Comparison of ENCODE assay signal across 1 cellular context in genomic region chr17:81995463-81996231, GRCh38.
A peak's percentile ranks its signal among the peaks of the same experiment; 100 is the strongest.
TF ChIP-seq lines count a peak whose summit lies in the region.

No MANE protein-coding gene starts in this region.

TF ChIP-seq in HepG2, 621 proteins besides CTCF, POLR2A, EP300 and RAD21 (continued from another document and continues in another):
- no peak; the same call in 1 of the 2 replicates for TF ChIP-seq SKIL (CRISPR knock-in tag; IDR thresholded peaks at IDR 0.05; ENCODE audit: borderline replicate concordance)
- peak; percentile 94 for TF ChIP-seq ZNF589 (CRISPR knock-in tag; conservative IDR thresholded peaks at IDR 0.05)
- TF ChIP-seq ZMYM4 (CRISPR knock-in tag; IDR thresholded peaks at IDR 0.05): no peak
- no peak for TF ChIP-seq BCLAF1 (IDR thresholded peaks at IDR 0.05)
- TF ChIP-seq MLLT10 (CRISPR knock-in tag; IDR thresholded peaks at IDR 0.05): no peak; the same call in 1 of the 2 replicates
- peak; percentile 21; the same call in 1 of the 2 replicates for TF ChIP-seq SMAD3 (CRISPR knock-in tag; IDR thresholded peaks at IDR 0.05)
- TF ChIP-seq ZBTB49 (CRISPR knock-in tag; IDR thresholded peaks at IDR 0.05; ENCODE audit: borderline replicate concordance): no peak
- 0 out of 2 replicates have a peak, but pooled peaks have one; percentile 5 for TF ChIP-seq ZNF260 (CRISPR knock-in tag; IDR thresholded peaks at IDR 0.05; ENCODE audit: borderline replicate concordance, low read depth)
- no peak for TF ChIP-seq ZNF282 (IDR thresholded peaks at IDR 0.05; ENCODE audit: partially characterized antibody)
- TF ChIP-seq FOXJ3 (CRISPR knock-in tag; IDR thresholded peaks at IDR 0.05; ENCODE audit: borderline replicate concordance): no peak
- TF ChIP-seq HCFC1 (IDR thresholded peaks at IDR 0.05; ENCODE audit: low read depth, low read length): no peak
- peak; percentile 19; the same call in 1 of the 2 replicates for TF ChIP-seq ZBTB26 (CRISPR knock-in tag; IDR thresholded peaks at IDR 0.05; ENCODE audit: borderline replicate concordance)
- TF ChIP-seq POLR2AphosphoS2 (IDR thresholded peaks at IDR 0.05; ENCODE audit: low read depth, low read length): no peak
- no peak; the same call in 1 of the 2 replicates for TF ChIP-seq MYNN (CRISPR knock-in tag; IDR thresholded peaks at IDR 0.05; ENCODE audit: low read depth)
- no peak for TF ChIP-seq ZNF496 (CRISPR knock-in tag; IDR thresholded peaks at IDR 0.05; ENCODE audit: insufficient replicate concordance)
- TF ChIP-seq TAF15 (IDR thresholded peaks at IDR 0.05; ENCODE audit: low read depth, low read length, poor library complexity, severe bottlenecking): peak; percentile 86
- TF ChIP-seq MXD3 (CRISPR knock-in tag; IDR thresholded peaks at IDR 0.05): peak; percentile 31; the same call in 1 of the 2 replicates
- TF ChIP-seq ZFYVE20 (CRISPR knock-in tag; IDR thresholded peaks at IDR 0.05; ENCODE audit: borderline replicate concordance, low read depth): peak; percentile 46; the same call in 1 of the 2 replicates
- no peak for TF ChIP-seq MEIS1 (CRISPR knock-in tag; IDR thresholded peaks at IDR 0.05; ENCODE audit: borderline replicate concordance)
- no peak; the same call in 1 of the 2 replicates for TF ChIP-seq E2F5 (CRISPR knock-in tag; conservative IDR thresholded peaks at IDR 0.05)
- TF ChIP-seq POLR2G (IDR thresholded peaks at IDR 0.05; ENCODE audit: low read depth, low read length): peak; percentile 34
- TF ChIP-seq ZNF329 (CRISPR knock-in tag; IDR thresholded peaks at IDR 0.05; ENCODE audit: low read depth): 0 out of 2 replicates have a peak, but pooled peaks have one; percentile 51
- no peak for TF ChIP-seq THYN1 (CRISPR knock-in tag; IDR thresholded peaks at IDR 0.05; ENCODE audit: borderline replicate concordance, low read depth)
- TF ChIP-seq ZNF557 (CRISPR knock-in tag; IDR thresholded peaks at IDR 0.05): no peak
- 0 out of 2 replicates have a peak, but pooled peaks have one; percentile 35 for TF ChIP-seq RERE (CRISPR knock-in tag; IDR thresholded peaks at IDR 0.05; ENCODE audit: low read depth)
- no peak; the same call in 1 of the 2 replicates for TF ChIP-seq PREB (CRISPR knock-in tag; IDR thresholded peaks at IDR 0.05)
- 0 out of 2 replicates have a peak, but pooled peaks have one; percentile 30 for TF ChIP-seq ZBTB43 (CRISPR knock-in tag; conservative IDR thresholded peaks at IDR 0.05)
- no peak for TF ChIP-seq ZNF879 (CRISPR knock-in tag; IDR thresholded peaks at IDR 0.05)
- no peak for TF ChIP-seq ZNF10 (CRISPR knock-in tag; IDR thresholded peaks at IDR 0.05; ENCODE audit: borderline replicate concordance, low read depth)
- no peak for TF ChIP-seq XBP1 (CRISPR knock-in tag; IDR thresholded peaks at IDR 0.05)
- no peak for TF ChIP-seq ZNF503 (CRISPR knock-in tag; IDR thresholded peaks at IDR 0.05)
- peak; percentile 100 for TF ChIP-seq AGO2 (optimal IDR thresholded peaks at IDR 0.05; ENCODE audit: low read depth, low read length)
- TF ChIP-seq STAT5B (CRISPR knock-in tag; IDR thresholded peaks at IDR 0.05): peak; percentile 89
- peak; percentile 6 for TF ChIP-seq DBP (CRISPR knock-in tag; IDR thresholded peaks at IDR 0.05; ENCODE audit: not compliant biosample characterization)
- TF ChIP-seq ZNF224 (CRISPR knock-in tag; IDR thresholded peaks at IDR 0.05): peak; percentile 79; the same call in 1 of the 2 replicates
- peak; percentile 46; the same call in 1 of the 2 replicates for TF ChIP-seq ZNF563 (CRISPR knock-in tag; IDR thresholded peaks at IDR 0.05)
- no peak; the same call in 1 of the 2 replicates for TF ChIP-seq ZNF543 (CRISPR knock-in tag; IDR thresholded peaks at IDR 0.05)
